1 cellular context compared by ENCODE assay signal in genomic region chr11:64241430-64242153, GRCh38.
A peak's percentile ranks its signal among the peaks of the same experiment; 100 is the strongest.
TF ChIP-seq lines count a peak whose summit lies in the region.

No MANE protein-coding gene starts in this region.

TF ChIP-seq in endothelial cell of umbilical vein, 7 proteins besides CTCF, POLR2A, EP300 and RAD21:
- TF ChIP-seq POLR2AphosphoS5 (IDR thresholded peaks at IDR 0.05; ENCODE audit: insufficient read depth, low read depth, low read length) (peak; percentile 79), MYC (IDR thresholded peaks at IDR 0.05; ENCODE audit: low read depth, low read length) (no peak), MAX (IDR thresholded peaks at IDR 0.05; ENCODE audit: insufficient read depth, insufficient read length) (peak; percentile 5)
